In the genomic region with DNA sequence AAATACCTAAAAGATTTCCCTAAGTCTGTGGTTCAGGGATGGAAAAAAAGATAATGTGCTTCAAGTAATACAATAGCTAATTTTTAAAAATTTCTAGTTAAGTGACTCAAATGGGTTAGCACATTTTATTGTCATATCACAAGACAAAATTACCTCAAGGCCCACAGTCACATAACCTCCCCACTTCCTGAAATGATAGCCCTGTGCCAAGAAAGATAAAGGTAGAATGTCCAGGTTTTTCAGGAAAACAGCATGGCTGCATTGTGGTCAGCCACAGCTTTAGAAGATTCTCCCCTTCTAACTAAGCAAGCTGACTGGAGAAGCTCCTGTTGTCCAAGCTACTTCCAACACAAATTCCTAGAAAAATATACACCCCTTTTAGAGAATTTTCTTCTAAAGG, we compare ENCODE assay signal across 21 cellular contexts.
"Had no signal": no experiment of that assay in that cellular context is flagged by ENCODE, and none has a peak within 500 bp of the region (broad histone marks: within the 10 kb centered on the region; RNA-seq: fewer than 3 reads in every experiment).

No MANE protein-coding gene starts in this region.

- H3K36me3 Mint-ChIP-seq: naive B cell had no signal

- H3K4me1 Mint-ChIP-seq: mesothelial cell of epicardium, naive B cell had no signal

- ATAC-seq: gastrocnemius medialis, heart right ventricle, left cardiac atrium, left lung, left ventricle myocardium superior, lower lobe of right lung, mucosa of descending colon had no signal

- H3K4me3 ChIP-seq: coronary artery, dorsolateral prefrontal cortex, esophagus muscularis mucosa, gastrocnemius medialis, heart right ventricle, left lung, lower lobe of right lung, mucosa of descending colon had no signal

- DNase-seq: dermis blood vessel endothelial cell; dorsolateral prefrontal cortex; effector CD4-positive, alpha-beta T cell; effector memory CD4-positive, alpha-beta T cell; foreskin fibroblast; foreskin melanocyte; gastrocnemius medialis; glutamatergic neuron; head of caudate nucleus; heart right ventricle; hippocampal formation; left cardiac atrium; left lung; left ventricle myocardium superior; lower lobe of right lung; mesenchymal stem cell; mucosa of descending colon; naive B cell had no signal

- H3K4me3 Mint-ChIP-seq: mesothelial cell of epicardium, naive B cell had no signal

- H3K27ac Mint-ChIP-seq: mesothelial cell of epicardium, naive B cell had no signal
